28 cellular contexts compared by ENCODE assay signal in the genomic region with DNA sequence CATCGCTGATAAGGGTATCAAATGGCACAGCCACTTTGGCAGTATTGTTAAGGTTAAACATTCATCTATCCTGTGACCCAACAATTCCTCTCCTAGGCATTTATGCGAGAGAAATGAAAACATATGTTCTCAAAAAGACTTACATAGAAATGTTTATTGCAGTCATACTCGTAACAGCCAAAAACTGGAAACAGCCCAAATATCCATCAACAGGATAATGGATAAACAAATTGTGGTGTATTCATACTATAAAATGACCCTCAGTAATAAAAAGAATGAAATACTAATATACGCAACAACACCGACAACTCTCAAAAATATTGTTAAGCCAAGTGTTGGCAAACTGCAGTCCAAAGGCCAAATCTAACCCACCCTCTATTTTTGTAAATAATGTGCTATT.
"Had no signal": no experiment of that assay in that cellular context is flagged by ENCODE, and none has a peak within 500 bp of the region (broad histone marks: within the 10 kb centered on the region; RNA-seq: fewer than 3 reads in every experiment).

No MANE protein-coding gene starts in this region.

- H3K27ac Mint-ChIP-seq: natural killer cell treated with Interleukin-12 subunit alpha and Interleukin-12 subunit beta and Interleukin-15 and Interleukin-18, amount 100 ng/mL, for 72 hours; neural progenitor cell; progenitor cell of endocrine pancreas had no signal

- ATAC-seq: gastrocnemius medialis; heart left ventricle; left colon; left ventricle myocardium superior; lower lobe of right lung; natural killer cell treated with Interleukin-12 subunit alpha and Interleukin-12 subunit beta and Interleukin-15 and Interleukin-18, amount 100 ng/mL, for 72 hours; sciatic nerve had no signal

- H3K4me1 Mint-ChIP-seq: central memory CD8-positive, alpha-beta T cell had no signal

- H3K4me3 Mint-ChIP-seq: central memory CD8-positive, alpha-beta T cell; natural killer cell treated with Interleukin-12 subunit alpha and Interleukin-12 subunit beta and Interleukin-15 and Interleukin-18, amount 100 ng/mL, for 72 hours; neural progenitor cell had no signal

- H3K79me2 ChIP-seq: parathyroid adenoma had no signal

- H3K9me3 ChIP-seq: esophagus squamous epithelium, gastrocnemius medialis, heart left ventricle, lower lobe of right lung, stomach, tibial artery, upper lobe of left lung had no signal

- H3K9me3 Mint-ChIP-seq: central memory CD8-positive, alpha-beta T cell; natural killer cell treated with Interleukin-12 subunit alpha and Interleukin-12 subunit beta and Interleukin-15 and Interleukin-18, amount 100 ng/mL, for 72 hours; neural progenitor cell had no signal

- H3K27me3 ChIP-seq: esophagus squamous epithelium, gastrocnemius medialis, heart left ventricle, neural progenitor cell, stomach, tibial artery, upper lobe of left lung had no signal

- H3K4me2 ChIP-seq: neural progenitor cell, smooth muscle cell had no signal

- H3K4me1 ChIP-seq: esophagus squamous epithelium, gastrocnemius medialis, heart left ventricle, lower lobe of right lung, neural progenitor cell, parathyroid adenoma, tibial artery, upper lobe of left lung had no signal

- H3K9ac ChIP-seq: neural progenitor cell, parathyroid adenoma had no signal

- H3K27ac ChIP-seq: coronary artery, esophagus squamous epithelium, gastrocnemius medialis, heart left ventricle, lower lobe of right lung, neural progenitor cell, parathyroid adenoma, stomach, tibial artery, upper lobe of left lung had no signal

- FAIRE-seq: urothelium cell line had no signal

- H2AFZ ChIP-seq: neural progenitor cell, parathyroid adenoma had no signal

- H3K4me3 ChIP-seq: coronary artery, esophagus squamous epithelium, gastrocnemius medialis, heart left ventricle, lower lobe of right lung, neural progenitor cell, smooth muscle cell, stomach, tibial artery, upper lobe of left lung had no signal

- H3K36me3 Mint-ChIP-seq: natural killer cell treated with Interleukin-12 subunit alpha and Interleukin-12 subunit beta and Interleukin-15 and Interleukin-18, amount 100 ng/mL, for 72 hours; neural progenitor cell had no signal

- H3K27me3 Mint-ChIP-seq: progenitor cell of endocrine pancreas had no signal

- DNase-seq: dermis blood vessel endothelial cell; effector memory CD4-positive, alpha-beta T cell; esophagus squamous epithelium; gastrocnemius medialis; heart left ventricle; hippocampal formation; islet precursor cell; kidney glomerular epithelial cell; left colon; left ventricle myocardium superior; lower lobe of right lung; stimulated activated CD4-positive, alpha-beta T cell treated with anti-CD3 and anti-CD28 coated beads, Interleukin-12 subunit alpha, Interleukin-12 subunit beta, amount 100 ng/mL, for 4 hours; stimulated activated CD4-positive, alpha-beta T cell treated with anti-CD3 and anti-CD28 coated beads, Interleukin-1b, Interleukin-23, amount 100 ng/mL, for 48 hours; stimulated activated CD4-positive, alpha-beta T cell treated with anti-CD3 and anti-CD28 coated beads, Interleukin-4, amount 100 ng/mL, for 1 hour; stimulated activated CD8-positive, alpha-beta memory T cell treated with anti-CD3 and anti-CD28 coated beads, Interleukin-4, amount 100 ng/mL, for 48 hours; stimulated activated naive CD4-positive, alpha-beta T cell treated with Interleukin-2 at 50 U/mL for 16 hours; stomach; tibial artery; upper lobe of left lung had no signal

- H3K36me3 ChIP-seq: esophagus squamous epithelium, gastrocnemius medialis, heart left ventricle, lower lobe of right lung, neural progenitor cell, stomach, tibial artery, upper lobe of left lung had no signal
